In the genomic region with DNA sequence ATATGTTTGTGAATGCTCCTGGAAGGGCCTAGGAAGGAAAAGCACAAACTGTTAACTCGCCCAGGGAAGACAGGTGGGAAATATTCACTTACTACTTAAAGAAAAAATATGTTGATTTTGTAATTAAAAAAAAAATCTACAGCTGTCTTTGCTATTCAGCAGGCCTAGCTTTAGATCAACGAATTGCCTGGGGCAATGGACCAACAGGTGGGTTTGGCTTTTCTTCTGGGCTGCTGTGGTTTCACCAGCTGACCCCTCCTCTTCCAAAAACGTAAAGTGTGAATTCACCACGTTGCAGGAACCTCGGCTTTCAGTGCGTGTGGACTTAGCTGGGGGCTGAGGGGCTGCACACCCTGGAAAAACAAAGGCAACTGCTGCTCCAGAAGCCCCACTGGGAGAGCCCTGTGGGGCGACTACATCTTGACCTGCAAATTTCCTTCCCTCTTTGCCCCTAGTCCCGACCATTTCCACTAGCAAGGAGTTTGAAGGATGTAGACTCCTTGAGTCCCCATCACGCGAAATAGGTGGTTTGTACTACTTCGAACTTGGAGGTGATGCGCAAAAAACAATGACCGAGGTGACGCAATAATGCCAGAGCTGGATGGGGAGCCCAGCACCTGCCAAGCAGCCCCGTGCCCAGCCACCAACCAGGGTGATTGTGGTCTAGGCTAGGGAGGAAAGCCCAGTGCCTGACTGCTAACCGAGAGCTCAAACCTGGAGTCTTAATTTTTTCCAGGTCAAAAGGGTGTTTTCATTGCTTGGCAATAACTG, we compare ENCODE assay signal across 33 cellular contexts. TPM values are rescaled to one million over a fixed set of nuclear protein-coding genes. Genes with fewer than 3 reads are reported as not detected.
"Had no signal": no experiment of that assay in that cellular context is flagged by ENCODE, and none has a peak within 500 bp of the region (broad histone marks: within the 10 kb centered on the region; RNA-seq: fewer than 3 reads in every experiment).

No MANE protein-coding gene starts in this region.

- H3K4me1 ChIP-seq: gastrocnemius medialis, heart left ventricle had no signal

- H3K4me3 ChIP-seq: esophagus muscularis mucosa, gastrocnemius medialis, heart left ventricle had no signal

- DNase-seq: activated B cell treated with CpG ODN at 0.5 μM for 24 hours; activated CD4-positive, alpha-beta T cell treated with anti-CD3 and anti-CD28 coated beads for 48 hours; activated CD4-positive, alpha-beta T cell treated with anti-CD3 and anti-CD28 coated beads, Interleukin-2, amount 50 U/mL, for 1 hour; activated CD4-positive, alpha-beta T cell treated with anti-CD3 and anti-CD28 coated beads, Interleukin-2, amount 50 U/mL, for 48 hours; activated CD8-positive, alpha-beta memory T cell treated with anti-CD3 and anti-CD28 coated beads for 24 hours; activated CD8-positive, alpha-beta T cell treated with anti-CD3 and anti-CD28 coated beads for 36 hours; activated effector memory CD4-positive, alpha-beta T cell treated with Interleukin-2 at 50 U/mL for 16 hours; activated gamma-delta T cell treated with Interleukin-2 at 50 U/mL for 16 hours; activated naive CD4-positive, alpha-beta T cell treated with anti-CD3 and anti-CD28 coated beads, Interleukin-2, amount 50 U/mL, for 16 hours; activated naive CD4-positive, alpha-beta T cell treated with Interleukin-2 at 50 U/mL for 16 hours; activated T-cell treated with anti-CD3 and anti-CD28 coated beads, Interleukin-2, amount 50 U/mL, for 4 hours; amniotic stem cell; anterior cingulate cortex; brain microvascular endothelial cell; caudate nucleus; cortex of kidney; dermis blood vessel endothelial cell; effector CD4-positive, alpha-beta T cell; effector memory CD8-positive, alpha-beta T cell; erythroblast; foreskin keratinocyte; gastrocnemius medialis; glutamatergic neuron; heart left ventricle; hypothalamus; T1000; WERI-Rb-1 had no signal

- H3K27ac ChIP-seq: brain microvascular endothelial cell, esophagus muscularis mucosa, foreskin keratinocyte, gastrocnemius medialis, heart left ventricle, WERI-Rb-1 had no signal

- H3K36me3 ChIP-seq: brain microvascular endothelial cell, esophagus muscularis mucosa, gastrocnemius medialis, heart left ventricle, WERI-Rb-1 had no signal

- H3K9me3 ChIP-seq: esophagus muscularis mucosa, gastrocnemius medialis, heart left ventricle had no signal

- ATAC-seq: activated CD4-positive, CD25-positive, alpha-beta regulatory T cell treated with anti-CD3 and anti-CD28 coated beads, Interleukin-2, amount 50 U/mL, for 24 hours; activated CD8-positive, alpha-beta T cell treated with anti-CD3 and anti-CD28 coated beads for 36 hours; activated T-cell treated with anti-CD3 and anti-CD28 coated beads, Interleukin-2, amount 50 U/mL, for 4 hours; activated T-helper 17 cell treated with anti-CD3 and anti-CD28 coated beads, Interleukin-2, amount 50 U/mL, for 72 hours; effector memory CD8-positive, alpha-beta T cell; foreskin keratinocyte; gastrocnemius medialis; heart left ventricle had no signal

- FAIRE-seq: astrocyte, colon had no signal

RNA-seq across cellular contexts. Expression of a gene that starts 7.4 kb away (rescaled TPM):
- total RNA-seq: activated B cell treated with CpG ODN at 0.5 μM for 24 hours; activated CD8-positive, alpha-beta T cell treated with anti-CD3 and anti-CD28 coated beads for 36 hours; activated T-cell treated with anti-CD3 and anti-CD28 coated beads, Interleukin-2, amount 50 U/mL, for 4 hours; activated T-helper 17 cell treated with anti-CD3 and anti-CD28 coated beads, Interleukin-2, amount 50 U/mL, for 72 hours; astrocyte; chondrocyte; dermis blood vessel endothelial cell; foreskin keratinocyte; gastrocnemius medialis; heart left ventricle had no signal
- polyA plus RNA-seq: foreskin keratinocyte, heart left ventricle had no signal
